ENCODE assay signal across 8 cellular contexts in genomic region chrX:72238721-72239475, GRCh38. TPM values are rescaled to one million over a fixed set of nuclear protein-coding genes. Genes with fewer than 3 reads are reported as not detected.
A peak's percentile ranks its signal among the peaks of the same experiment; 100 is the strongest.
DNase-seq lines count a peak whose midpoint lies in the region; ATAC-seq and TF ChIP-seq lines count a peak whose summit lies in the region.

A gene with protein sequence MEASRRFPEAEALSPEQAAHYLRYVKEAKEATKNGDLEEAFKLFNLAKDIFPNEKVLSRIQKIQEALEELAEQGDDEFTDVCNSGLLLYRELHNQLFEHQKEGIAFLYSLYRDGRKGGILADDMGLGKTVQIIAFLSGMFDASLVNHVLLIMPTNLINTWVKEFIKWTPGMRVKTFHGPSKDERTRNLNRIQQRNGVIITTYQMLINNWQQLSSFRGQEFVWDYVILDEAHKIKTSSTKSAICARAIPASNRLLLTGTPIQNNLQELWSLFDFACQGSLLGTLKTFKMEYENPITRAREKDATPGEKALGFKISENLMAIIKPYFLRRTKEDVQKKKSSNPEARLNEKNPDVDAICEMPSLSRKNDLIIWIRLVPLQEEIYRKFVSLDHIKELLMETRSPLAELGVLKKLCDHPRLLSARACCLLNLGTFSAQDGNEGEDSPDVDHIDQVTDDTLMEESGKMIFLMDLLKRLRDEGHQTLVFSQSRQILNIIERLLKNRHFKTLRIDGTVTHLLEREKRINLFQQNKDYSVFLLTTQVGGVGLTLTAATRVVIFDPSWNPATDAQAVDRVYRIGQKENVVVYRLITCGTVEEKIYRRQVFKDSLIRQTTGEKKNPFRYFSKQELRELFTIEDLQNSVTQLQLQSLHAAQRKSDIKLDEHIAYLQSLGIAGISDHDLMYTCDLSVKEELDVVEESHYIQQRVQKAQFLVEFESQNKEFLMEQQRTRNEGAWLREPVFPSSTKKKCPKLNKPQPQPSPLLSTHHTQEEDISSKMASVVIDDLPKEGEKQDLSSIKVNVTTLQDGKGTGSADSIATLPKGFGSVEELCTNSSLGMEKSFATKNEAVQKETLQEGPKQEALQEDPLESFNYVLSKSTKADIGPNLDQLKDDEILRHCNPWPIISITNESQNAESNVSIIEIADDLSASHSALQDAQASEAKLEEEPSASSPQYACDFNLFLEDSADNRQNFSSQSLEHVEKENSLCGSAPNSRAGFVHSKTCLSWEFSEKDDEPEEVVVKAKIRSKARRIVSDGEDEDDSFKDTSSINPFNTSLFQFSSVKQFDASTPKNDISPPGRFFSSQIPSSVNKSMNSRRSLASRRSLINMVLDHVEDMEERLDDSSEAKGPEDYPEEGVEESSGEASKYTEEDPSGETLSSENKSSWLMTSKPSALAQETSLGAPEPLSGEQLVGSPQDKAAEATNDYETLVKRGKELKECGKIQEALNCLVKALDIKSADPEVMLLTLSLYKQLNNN (minus strand): TSS chrX:72239027. CDS start chrX:72238911, 116 bp downstream.

- ATAC-seq in gastroesophageal sphincter = peak; percentile 97

- no peaks in the 10 kb centered on the region for H3K9me3 ChIP-seq in gastroesophageal sphincter

- H3K4me1 ChIP-seq in gastroesophageal sphincter = no peaks in the 10 kb centered on the region

- DNase-seq in G401 (ENCODE audit: low spot score) (peak; percentile 85), H7 (peak; percentile 94), M059J (ENCODE audit: low read depth) (peak; percentile 94), SK-MEL-5 (ENCODE audit: low read depth, low spot score) (peak; percentile 87), nucleus accumbens (lab: John Stamatoyannopoulos, UW) (peak; percentile 2 to 90 (median 69)), superior temporal gyrus (ENCODE audit: extremely low spot score) (peak; percentile 85)
- DNase-seq in activated naive CD4-positive, alpha-beta T cell treated with Interleukin-2 at 50 U/mL for 16 hours = peak; percentile 86

- TF ChIP-seq CTCF in gastroesophageal sphincter (IDR thresholded peaks at IDR 0.05) = no peak

- in situ Hi-C loops in G401 (cut with HindIII; ENCODE audit: low sequenced_read_pairs) = no loop called here
- in situ Hi-C loops in SK-MEL-5 (cut with HindIII; ENCODE audit: low pct_unique_long_range_greater_than_20kb, low sequenced_read_pairs) = no loop called here

- no peak for TF ChIP-seq EP300 in gastroesophageal sphincter (IDR thresholded peaks at IDR 0.05)

- H3K36me3 ChIP-seq in H7 (replicated peaks; ENCODE audit: control insufficient read depth, insufficient read depth, low read length) = no peaks in the 10 kb centered on the region; the same call in none of the 2 replicates
- H3K36me3 ChIP-seq in gastroesophageal sphincter = no peaks in the 10 kb centered on the region

- no peak for TF ChIP-seq POLR2A in gastroesophageal sphincter (IDR thresholded peaks at IDR 0.05)

- WGBS in gastroesophageal sphincter (ENCODE audit: low coverage in 1 of 2), 2 donors = 0% methylated on average over 2 of the region's 59 CpGs; no CpG with 5 or more reads in 1 of the 2 donors

- H3K27me3 ChIP-seq in H7 (ENCODE audit: control insufficient read depth, insufficient read depth, low read length) (no peaks in the 10 kb centered on the region), gastroesophageal sphincter (no peaks in the 10 kb centered on the region)

- H3K4me3 ChIP-seq in H7 (ENCODE audit: insufficient read depth, low read depth, low read length) = peak within 1 kb of the TSS; percentile 71
- peak within 1 kb of the TSS; percentile 34 to 36 for H3K4me3 ChIP-seq in gastroesophageal sphincter

- H3K27ac ChIP-seq in gastroesophageal sphincter = peak within 1 kb of the TSS in 3 of 4 donors; percentile 51 to 64 (median 62)

RNA-seq across cellular contexts. Expression of the gene that starts here (rescaled TPM):
- 7.6 and 9.4 TPM in 2 replicates for total RNA-seq in G401 (2014; rRNA removed; shearing (Covaris generic))
- 9.6 and 15.1 TPM in 2 replicates for total RNA-seq in H7 (2014; rRNA removed; shearing (Covaris generic))
- 14.0 and 26.1 TPM in 2 replicates for total RNA-seq in M059J (2014; rRNA removed; shearing (Covaris generic))
- total RNA-seq in SK-MEL-5 (2014; rRNA removed; shearing (Covaris generic)) = 5.5 and 5.8 TPM in 2 replicates
- polyA plus RNA-seq in SK-MEL-5 (2015; cell fraction: cytosol; rRNA removed) = 5.3 and 7.4 TPM in 2 replicates
- 5.7 and 11.7 TPM in 2 replicates for polyA plus RNA-seq in SK-MEL-5 (2015; cell fraction: nucleus; rRNA removed)
- total RNA-seq in gastroesophageal sphincter = under 1 TPM in 1 of 4 donors, not detected in 3; 0.37 TPM

Comparison
In these comparisons a context has a peak if more than half of its experiments do, and no peak if none do; other contexts are left out.
1. Peak in every context shown above with its lines: DNase-seq, ATAC-seq, H3K4me3 ChIP-seq and H3K27ac ChIP-seq.
2. Peak in ATAC-seq, H3K4me3 ChIP-seq and H3K27ac ChIP-seq in gastroesophageal sphincter; RNA of the gene not detected or under 1 TPM.